In genomic region chr1:182166321-182166720, GRCh38 we compare ENCODE assay signal across 27 cellular contexts.
"Had no signal": no experiment of that assay in that cellular context is flagged by ENCODE, and none has a peak within 500 bp of the region (broad histone marks: within the 10 kb centered on the region; RNA-seq: fewer than 3 reads in every experiment).

No MANE protein-coding gene starts in this region.

- H3K4me3 ChIP-seq: colonic mucosa, gastroesophageal sphincter, heart right ventricle, neural progenitor cell, ovary, psoas muscle, sigmoid colon had no signal

- H3K9ac ChIP-seq: neural progenitor cell had no signal

- H2AFZ ChIP-seq: neural progenitor cell had no signal

- H3K9me3 ChIP-seq: colonic mucosa, gastroesophageal sphincter, heart right ventricle, ovary, psoas muscle, sigmoid colon had no signal

- DNase-seq: colonic mucosa; effector CD8-positive, alpha-beta T cell; endodermal cell; heart right ventricle; hippocampal formation; kidney glomerular epithelial cell; mesenchymal stem cell; naive thymus-derived CD4-positive, alpha-beta T cell; nucleus accumbens; ovary; posterior cingulate gyrus; psoas muscle; right cardiac atrium; sigmoid colon; stimulated activated CD4-positive, alpha-beta T cell treated with anti-CD3 and anti-CD28 coated beads, Interleukin-4, amount 100 ng/mL, for 4 hours had no signal

- H3K36me3 Mint-ChIP-seq: mesothelial cell of epicardium; neural progenitor cell; stimulated activated memory B cell treated with anti-CD40 and anti-IgM and Interleukin-4, amounts not matched to agents 10 μg/mL and 1 μg/mL and 100 μg/mL, for 72 hours; type B pancreatic cell had no signal

- H3K27ac ChIP-seq: colonic mucosa, epithelial cell of prostate, gastroesophageal sphincter, heart right ventricle, neural progenitor cell, ovary, psoas muscle, sigmoid colon had no signal

- H3K27ac Mint-ChIP-seq: dendritic cell treated with granulocyte-macrophage colony-stimulating factor and Interleukin-4, amounts not matched to agents 40 ng/mL and 50 ng/mL, for 4 days; endodermal cell; mesothelial cell of epicardium; naive thymus-derived CD4-positive, alpha-beta T cell; nephron; neural progenitor cell; stimulated activated memory B cell treated with anti-CD40 and anti-IgM and Interleukin-4, amounts not matched to agents 10 μg/mL and 1 μg/mL and 100 μg/mL, for 72 hours; stimulated activated naive CD8-positive, alpha-beta T cell treated with anti-CD3 and anti-CD28 coated beads, Interleukin-15, Interleukin-2, amounts not matched to agents 100 ng/mL and 50 ng/mL, for 24 hours; type B pancreatic cell had no signal

- H3K9me3 Mint-ChIP-seq: central memory CD8-positive, alpha-beta T cell; dendritic cell treated with granulocyte-macrophage colony-stimulating factor and Interleukin-4, amounts not matched to agents 40 ng/mL and 50 ng/mL, for 4 days; endodermal cell; mesothelial cell of epicardium; neural progenitor cell; type B pancreatic cell had no signal

- FAIRE-seq: islet of Langerhans had no signal

- H3K4me2 ChIP-seq: neural progenitor cell had no signal

- H3K27me3 Mint-ChIP-seq: dendritic cell treated with granulocyte-macrophage colony-stimulating factor and Interleukin-4, amounts not matched to agents 40 ng/mL and 50 ng/mL, for 4 days; type B pancreatic cell had no signal

- H3K4me3 Mint-ChIP-seq: central memory CD8-positive, alpha-beta T cell; dendritic cell treated with granulocyte-macrophage colony-stimulating factor and Interleukin-4, amounts not matched to agents 40 ng/mL and 50 ng/mL, for 4 days; endodermal cell; mesothelial cell of epicardium; naive thymus-derived CD4-positive, alpha-beta T cell; nephron; neural progenitor cell; stimulated activated memory B cell treated with anti-CD40 and anti-IgM and Interleukin-4, amounts not matched to agents 10 μg/mL and 1 μg/mL and 100 μg/mL, for 72 hours; stimulated activated naive CD8-positive, alpha-beta T cell treated with anti-CD3 and anti-CD28 coated beads, Interleukin-15, Interleukin-2, amounts not matched to agents 100 ng/mL and 50 ng/mL, for 24 hours; type B pancreatic cell had no signal

- H3K27me3 ChIP-seq: colonic mucosa, gastroesophageal sphincter, heart right ventricle, neural progenitor cell, ovary, sigmoid colon had no signal

- H3K4me1 Mint-ChIP-seq: central memory CD8-positive, alpha-beta T cell; endodermal cell; mesothelial cell of epicardium had no signal

- ATAC-seq: esophagus mucosa; gastroesophageal sphincter; heart right ventricle; naive thymus-derived CD4-positive, alpha-beta T cell; psoas muscle; right cardiac atrium; stimulated activated memory B cell treated with anti-CD40 and anti-IgM and Interleukin-4, amounts not matched to agents 10 μg/mL and 1 μg/mL and 100 μg/mL, for 72 hours had no signal

- H3K4me1 ChIP-seq: colonic mucosa, neural progenitor cell, sigmoid colon had no signal

- H3K36me3 ChIP-seq: colonic mucosa, gastroesophageal sphincter, heart right ventricle, neural progenitor cell, ovary, sigmoid colon had no signal
